In genomic region chr2:96537734-96538486, GRCh38 we compare ENCODE assay signal across 8 cellular contexts. TPM values are rescaled to one million over a fixed set of nuclear protein-coding genes. Genes with fewer than 3 reads are reported as not detected.
A peak's percentile ranks its signal among the peaks of the same experiment; 100 is the strongest.
DNase-seq lines count a peak whose midpoint lies in the region; ATAC-seq and TF ChIP-seq lines count a peak whose summit lies in the region.

No MANE protein-coding gene starts in this region.

- no peaks in the 10 kb centered on the region for H3K27me3 ChIP-seq in MM.1S (replicated peaks; ENCODE audit: insufficient read depth, low read length)

- H3K9ac ChIP-seq in MM.1S (ENCODE audit: low read length) = peak overlapping the region; percentile 99

- H3K4me2 ChIP-seq in MM.1S (ENCODE audit: low read depth, low read length) = peak overlapping the region; percentile 96

- ATAC-seq in stimulated activated effector memory CD8-positive, alpha-beta T cell treated with anti-CD3 and anti-CD28 coated beads, Interleukin-12 subunit alpha, Interleukin-12 subunit beta, amount 100 ng/mL, for 72 hours = peak; percentile 17
- no peak for ATAC-seq in HG02571 (IDR thresholded peaks at IDR 0.05; ENCODE audit: unreplicated experiment)

- no peak for DNase-seq in AG10803 (ENCODE audit: low read depth)
- peak; percentile 50 for DNase-seq in MM.1S
- DNase-seq in activated naive CD8-positive, alpha-beta T cell treated with anti-CD3 and anti-CD28 coated beads for 36 hours = peak; percentile 63
- peak; percentile 54 for DNase-seq in islet precursor cell
- DNase-seq in stimulated activated effector memory CD8-positive, alpha-beta T cell treated with anti-CD3 and anti-CD28 coated beads, Interleukin-12 subunit alpha, Interleukin-12 subunit beta, amount 100 ng/mL, for 72 hours (ENCODE audit: low spot score in 2 of 2) = peak in 1 of 2 donors; percentile 67
- no peak for DNase-seq in NCI-H2029 (lab: John Stamatoyannopoulos, UW)
- no peak for DNase-seq in NCI-H2081 (lab: John Stamatoyannopoulos, UW)

- peaks cover 68% of the 10 kb centered on the region for H3F3A ChIP-seq in MM.1S (ENCODE audit: insufficient read depth, low read length)

- no peaks in the 10 kb centered on the region for H3K9me2 ChIP-seq in MM.1S (replicated peaks; ENCODE audit: insufficient read depth, low read length)

- H3K79me2 ChIP-seq in MM.1S (ENCODE audit: low read length) = peaks cover 70% of the 10 kb centered on the region

- H3K4me1 ChIP-seq in MM.1S (ENCODE audit: low read length) = peaks cover 70% of the 10 kb centered on the region

- H3K27me3 Mint-ChIP-seq in activated naive CD8-positive, alpha-beta T cell treated with anti-CD3 and anti-CD28 coated beads for 36 hours = no peaks in the 10 kb centered on the region

- peaks cover 35% of the 10 kb centered on the region for H3K36me3 Mint-ChIP-seq in activated naive CD8-positive, alpha-beta T cell treated with anti-CD3 and anti-CD28 coated beads for 36 hours
- peaks cover 62% of the 10 kb centered on the region for H3K36me3 Mint-ChIP-seq in stimulated activated effector memory CD8-positive, alpha-beta T cell treated with anti-CD3 and anti-CD28 coated beads, Interleukin-12 subunit alpha, Interleukin-12 subunit beta, amount 100 ng/mL, for 72 hours

- H3K36me3 ChIP-seq in MM.1S (replicated peaks; ENCODE audit: insufficient read depth, low read length) = peaks cover 4% of the 10 kb centered on the region; the same call in 1 of the 2 replicates

- H3K9me3 ChIP-seq in MM.1S (replicated peaks; ENCODE audit: insufficient read depth, low read length) = no peaks in the 10 kb centered on the region

- TF ChIP-seq CTCF in AG10803 (conservative IDR thresholded peaks at IDR 0.05; ENCODE audit: low read length) (no peak), MM.1S (IDR thresholded peaks at IDR 0.05; ENCODE audit: low read length) (no peak)

- peaks cover 48% of the 10 kb centered on the region for H4K20me1 ChIP-seq in MM.1S (ENCODE audit: insufficient read depth, low read length)

- peak overlapping the region; percentile 96 for H3K4me3 Mint-ChIP-seq in activated naive CD8-positive, alpha-beta T cell treated with anti-CD3 and anti-CD28 coated beads for 36 hours
- peak overlapping the region; percentile 96 for H3K4me3 Mint-ChIP-seq in stimulated activated effector memory CD8-positive, alpha-beta T cell treated with anti-CD3 and anti-CD28 coated beads, Interleukin-12 subunit alpha, Interleukin-12 subunit beta, amount 100 ng/mL, for 72 hours

- H3K27ac ChIP-seq in MM.1S (ENCODE audit: low read length) = peak overlapping the region; percentile 95

- no peak overlapping the region for H2AFZ ChIP-seq in MM.1S (ENCODE audit: low read length)

- peak overlapping the region; percentile 93 for H3K27ac Mint-ChIP-seq in activated naive CD8-positive, alpha-beta T cell treated with anti-CD3 and anti-CD28 coated beads for 36 hours
- H3K27ac Mint-ChIP-seq in stimulated activated effector memory CD8-positive, alpha-beta T cell treated with anti-CD3 and anti-CD28 coated beads, Interleukin-12 subunit alpha, Interleukin-12 subunit beta, amount 100 ng/mL, for 72 hours = peak overlapping the region; percentile 96

- peaks cover 36% of the 10 kb centered on the region for H3K4me1 Mint-ChIP-seq in activated naive CD8-positive, alpha-beta T cell treated with anti-CD3 and anti-CD28 coated beads for 36 hours
- H3K4me1 Mint-ChIP-seq in stimulated activated effector memory CD8-positive, alpha-beta T cell treated with anti-CD3 and anti-CD28 coated beads, Interleukin-12 subunit alpha, Interleukin-12 subunit beta, amount 100 ng/mL, for 72 hours = peaks cover 62% of the 10 kb centered on the region

- peak overlapping the region; percentile 77 for H3K4me3 ChIP-seq in AG10803 (ENCODE audit: low read length)
- H3K4me3 ChIP-seq in MM.1S (ENCODE audit: low read length) = peak overlapping the region; percentile 92

- H3K9me3 Mint-ChIP-seq in activated naive CD8-positive, alpha-beta T cell treated with anti-CD3 and anti-CD28 coated beads for 36 hours = no peaks in the 10 kb centered on the region
- no peaks in the 10 kb centered on the region for H3K9me3 Mint-ChIP-seq in stimulated activated effector memory CD8-positive, alpha-beta T cell treated with anti-CD3 and anti-CD28 coated beads, Interleukin-12 subunit alpha, Interleukin-12 subunit beta, amount 100 ng/mL, for 72 hours

RNA-seq across cellular contexts. Expression of gene ARID5A, which starts 1.4 kb away (rescaled TPM):
- total RNA-seq in activated naive CD8-positive, alpha-beta T cell treated with anti-CD3 and anti-CD28 coated beads for 36 hours = 10 to 100 TPM; 59.5 to 61.7 TPM

RNA-seq across cellular contexts. Expression of gene NEURL3, which starts 32.8 kb away (rescaled TPM):
- total RNA-seq in activated naive CD8-positive, alpha-beta T cell treated with anti-CD3 and anti-CD28 coated beads for 36 hours = under 1 TPM in 1 of 2 experiments, not detected in 1; 0.16 TPM

Comparison
In these comparisons a context has a peak if more than half of its experiments do, and no peak if none do; other contexts are left out.
1. DNase-seq: peak in MM.1S (single experiment), activated naive CD8-positive, alpha-beta T cell treated with anti-CD3 and anti-CD28 coated beads for 36 hours (single experiment) and islet precursor cell (single experiment); none in AG10803 (single experiment), NCI-H2029 (single experiment) and NCI-H2081 (0 of 2).